ENCODE assay signal across 13 cellular contexts in the genomic region with DNA sequence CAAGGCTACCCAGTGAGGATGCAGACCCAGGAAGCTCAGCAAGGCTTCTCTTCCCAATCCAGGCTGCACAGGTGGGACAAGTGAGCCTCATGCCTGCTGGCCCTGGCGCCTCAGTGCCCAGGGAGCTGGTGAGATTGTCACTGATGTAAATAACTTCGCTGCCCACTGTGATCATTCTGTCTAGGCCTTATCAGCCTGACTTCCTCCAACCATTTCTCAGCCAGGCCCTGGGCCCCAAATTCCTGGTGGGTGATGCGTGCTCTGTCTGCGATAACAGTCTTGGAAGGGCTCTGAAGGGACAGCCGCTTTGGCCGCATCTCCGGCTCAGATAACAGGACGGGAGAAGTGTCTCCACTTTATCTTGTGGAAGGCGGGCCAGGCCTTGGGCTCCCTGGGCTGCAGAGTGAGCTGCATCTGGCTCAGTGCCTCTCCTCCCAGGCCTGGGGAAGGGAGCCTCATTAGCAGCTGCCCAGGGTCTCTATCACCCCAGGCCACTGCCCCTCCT. TPM values are rescaled to one million over a fixed set of nuclear protein-coding genes. Genes with fewer than 3 reads are reported as not detected.
DNase-seq lines count a peak whose midpoint lies in the region; ATAC-seq, FAIRE-seq and TF ChIP-seq lines count a peak whose summit lies in the region.
"Had no signal": no experiment of that assay in that cellular context is flagged by ENCODE, and none has a peak within 500 bp of the region (broad histone marks: within the 10 kb centered on the region; RNA-seq: fewer than 3 reads in every experiment).

No MANE protein-coding gene starts in this region.

- DNase-seq in A549 (ENCODE audit: low read depth in 1 of 2, low spot score in 1 of 2) (peak in 1 of 2 experiments; percentile 35), M059J (ENCODE audit: low read depth) (peak; percentile 62), choroid plexus epithelial cell (ENCODE audit: low read depth) (peak; percentile 33), lower lobe of right lung (no peak), D341Med (ENCODE audit: low spot score) (no peak)
- no peak for DNase-seq in stimulated activated naive CD4-positive, alpha-beta T cell (lab: John Stamatoyannopoulos, UW)
- no peak for DNase-seq in activated CD8-positive, alpha-beta T cell treated with anti-CD3 and anti-CD28 coated beads for 36 hours
- DNase-seq: activated CD4-positive, alpha-beta T cell treated with anti-CD3 and anti-CD28 coated beads, Interleukin-2, amount 50 U/mL, for 1 hour; activated naive CD4-positive, alpha-beta T cell treated with anti-CD3 and anti-CD28 coated beads for 36 hours; GDM1 had no signal

- TF ChIP-seq CTCF in A549 (IDR thresholded peaks at IDR 0.05) (no peak), choroid plexus epithelial cell (conservative IDR thresholded peaks at IDR 0.05; ENCODE audit: low read depth, low read length) (no peak), lower lobe of right lung (IDR thresholded peaks at IDR 0.05) (no peak)
- TF ChIP-seq CTCF in activated CD8-positive, alpha-beta T cell treated with anti-CD3 and anti-CD28 coated beads for 36 hours (IDR thresholded peaks at IDR 0.05) = no peak

- no peak for FAIRE-seq in A549 (lab: Jason Lieb, UNC)

- H3K9me3 Mint-ChIP-seq in activated CD8-positive, alpha-beta T cell treated with anti-CD3 and anti-CD28 coated beads for 36 hours = peaks cover 6% of the 10 kb centered on the region
- H3K9me3 Mint-ChIP-seq: stimulated activated memory B cell treated with anti-CD40 and anti-IgM and Interleukin-4, amounts not matched to agents 10 μg/mL and 1 μg/mL and 100 μg/mL, for 72 hours had no signal

- no peak overlapping the region for H3K4me3 Mint-ChIP-seq in activated CD8-positive, alpha-beta T cell treated with anti-CD3 and anti-CD28 coated beads for 36 hours
- H3K4me3 Mint-ChIP-seq: activated naive CD4-positive, alpha-beta T cell treated with anti-CD3 and anti-CD28 coated beads for 36 hours; stimulated activated memory B cell treated with anti-CD40 and anti-IgM and Interleukin-4, amounts not matched to agents 10 μg/mL and 1 μg/mL and 100 μg/mL, for 72 hours had no signal

- H3K4me3 ChIP-seq in A549 (no peak overlapping the region), choroid plexus epithelial cell (ENCODE audit: low read depth, low read length) (no peak overlapping the region), lower lobe of right lung (no peak overlapping the region)

- WGBS in A549 (ENCODE audit: missing lambda C conversion rate) = 79% methylated on average over 8 of the region's 9 CpGs

- peaks cover 6% of the 10 kb centered on the region for H3K36me3 Mint-ChIP-seq in activated CD8-positive, alpha-beta T cell treated with anti-CD3 and anti-CD28 coated beads for 36 hours (ENCODE audit: low read depth)
- H3K36me3 Mint-ChIP-seq: stimulated activated memory B cell treated with anti-CD40 and anti-IgM and Interleukin-4, amounts not matched to agents 10 μg/mL and 1 μg/mL and 100 μg/mL, for 72 hours had no signal

- H3K4me1 ChIP-seq in A549 (peaks cover 45% of the 10 kb centered on the region), lower lobe of right lung (peaks cover 10% of the 10 kb centered on the region)

- intact Hi-C loops in lower lobe of right lung (cut with DNase I) = no loop called here
- intact Hi-C loops in activated CD8-positive, alpha-beta T cell treated with anti-CD3 and anti-CD28 coated beads for 36 hours (cut with micrococcal nuclease) = no loop called here

- H3K4me2 ChIP-seq in A549 = no peak overlapping the region; the same call in 2 of the 3 replicates

- H3K27ac Mint-ChIP-seq in activated CD8-positive, alpha-beta T cell treated with anti-CD3 and anti-CD28 coated beads for 36 hours = no peak overlapping the region
- H3K27ac Mint-ChIP-seq: activated naive CD4-positive, alpha-beta T cell treated with anti-CD3 and anti-CD28 coated beads for 36 hours; stimulated activated memory B cell treated with anti-CD40 and anti-IgM and Interleukin-4, amounts not matched to agents 10 μg/mL and 1 μg/mL and 100 μg/mL, for 72 hours had no signal

- peaks cover 43% of the 10 kb centered on the region for H3K4me1 Mint-ChIP-seq in activated CD8-positive, alpha-beta T cell treated with anti-CD3 and anti-CD28 coated beads for 36 hours (ENCODE audit: low read depth)

- no peak for TF ChIP-seq EP300 in A549 (IDR thresholded peaks at IDR 0.05)

- H3K36me3 ChIP-seq in lower lobe of right lung = no peaks in the 10 kb centered on the region

- H3K27me3 ChIP-seq in lower lobe of right lung (ENCODE audit: low read depth) = peaks cover 25% of the 10 kb centered on the region

- H3K27ac ChIP-seq in A549 (peak overlapping the region; percentile 19 to 86; a peak in 3 of 6 replicates), lower lobe of right lung (peak overlapping the region; percentile 56)

- no peak for TF ChIP-seq POLR2A in A549 (IDR thresholded peaks at IDR 0.05; ENCODE audit: low read length)

- POLR2A ChIA-PET in A549 (lab: Yijun Ruan, JAX) = no interaction called here
- POLR2A ChIA-PET in activated CD8-positive, alpha-beta T cell treated with anti-CD3 and anti-CD28 coated beads for 36 hours (lab: Charles Lee) = interaction anchor here (1.0 to 2.0 kb wide), 2 partner anchors 13 kb away, joined by 4 to 7 read pairs; no protein-coding TSS in a partner anchor

- H3K27me3 Mint-ChIP-seq in activated CD8-positive, alpha-beta T cell treated with anti-CD3 and anti-CD28 coated beads for 36 hours = peaks cover 23% of the 10 kb centered on the region

- H3K9me3 ChIP-seq in A549 (peaks cover 4% of the 10 kb centered on the region; the same call in 2 of the 3 replicates), lower lobe of right lung (peaks cover under 1% of the 10 kb centered on the region)

- peak in 1 of 2 experiments; percentile 24; a peak in 2 of 6 replicates for ATAC-seq in A549
- no peak for ATAC-seq in lower lobe of right lung
- no peak for ATAC-seq in GM18868 (IDR thresholded peaks at IDR 0.05; ENCODE audit: unreplicated experiment)
- no peak for ATAC-seq in activated CD8-positive, alpha-beta T cell treated with anti-CD3 and anti-CD28 coated beads for 36 hours
- ATAC-seq: stimulated activated memory B cell treated with anti-CD40 and anti-IgM and Interleukin-4, amounts not matched to agents 10 μg/mL and 1 μg/mL and 100 μg/mL, for 72 hours had no signal

- CTCF ChIA-PET in A549 (lab: Yijun Ruan, JAX) = interaction anchor here (1.0 to 2.6 kb wide), 7 partner anchors 12 to 103 kb away, joined by 3 to 12 read pairs (median 4); no protein-coding TSS in a partner anchor
- CTCF ChIA-PET in activated CD8-positive, alpha-beta T cell treated with anti-CD3 and anti-CD28 coated beads for 36 hours (lab: Charles Lee) = interaction anchor here (1.2 kb wide), 1 partner anchor 333 kb away, joined by 3 read pairs; the partner anchor contains the start of gene WNT7A

- TF ChIP-seq RAD21 in A549 (conservative IDR thresholded peaks at IDR 0.05 in 1 of 2, IDR thresholded peaks at IDR 0.05 in 1 of 2) = no peak

TF ChIP-seq in A549, 52 proteins besides CTCF, POLR2A, EP300 and RAD21:
- TF ChIP-seq, protein P1, sequence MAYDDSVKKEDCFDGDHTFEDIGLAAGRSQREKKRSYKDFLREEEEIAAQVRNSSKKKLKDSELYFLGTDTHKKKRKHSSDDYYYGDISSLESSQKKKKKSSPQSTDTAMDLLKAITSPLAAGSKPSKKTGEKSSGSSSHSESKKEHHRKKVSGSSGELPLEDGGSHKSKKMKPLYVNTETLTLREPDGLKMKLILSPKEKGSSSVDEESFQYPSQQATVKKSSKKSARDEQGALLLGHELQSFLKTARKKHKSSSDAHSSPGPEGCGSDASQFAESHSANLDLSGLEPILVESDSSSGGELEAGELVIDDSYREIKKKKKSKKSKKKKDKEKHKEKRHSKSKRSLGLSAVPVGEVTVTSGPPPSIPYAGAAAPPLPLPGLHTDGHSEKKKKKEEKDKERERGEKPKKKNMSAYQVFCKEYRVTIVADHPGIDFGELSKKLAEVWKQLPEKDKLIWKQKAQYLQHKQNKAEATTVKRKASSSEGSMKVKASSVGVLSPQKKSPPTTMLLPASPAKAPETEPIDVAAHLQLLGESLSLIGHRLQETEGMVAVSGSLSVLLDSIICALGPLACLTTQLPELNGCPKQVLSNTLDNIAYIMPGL (CRISPR knock-in tag; IDR thresholded peaks at IDR 0.05; ENCODE audit: borderline replicate concordance) = no peak
- TF ChIP-seq PHF8 (IDR thresholded peaks at IDR 0.05; ENCODE audit: borderline replicate concordance, low read depth) = no peak
- no peak for TF ChIP-seq RFX5 (IDR thresholded peaks at IDR 0.05)
- TF ChIP-seq KDM1A (IDR thresholded peaks at IDR 0.05; ENCODE audit: low read depth) = no peak
- no peak for TF ChIP-seq KDM5A (IDR thresholded peaks at IDR 0.05)
- TF ChIP-seq HES2 (IDR thresholded peaks at IDR 0.05) = no peak
- TF ChIP-seq TFCP2L1 (CRISPR knock-in tag; IDR thresholded peaks at IDR 0.05) = no peak

RNA-seq across cellular contexts. Expression of gene FBLN2, which starts 2.2 kb away (rescaled TPM):
- polyA plus RNA-seq in A549 (2011; rRNA removed) (1.1 and 1.3 TPM in 2 replicates), A549 (2017; fragmentation: RNase III; extraction: RNeasy Plus Mini Kit Qiagen cat#74134 plus additional on column Dnase treatment) (1.6 to 2.7 TPM (median 2.6 TPM) in 3 replicates)
- polyA plus RNA-seq in A549 (2012; cell fraction: cytosol; rRNA removed) = 1.7 and 2.7 TPM in 2 replicates
- polyA plus RNA-seq in A549 (2012; cell fraction: nucleus; rRNA removed) = 5.7 and 7.7 TPM in 2 replicates
- polyA minus RNA-seq in A549 (2011; rRNA and poly(A)+ RNA removed) = 0.74 and 1.2 TPM in 2 replicates
- total RNA-seq in M059J (2014; rRNA removed; shearing (Covaris generic)) = 0.30 and 1.2 TPM in 2 replicates
- total RNA-seq in lower lobe of right lung = 40.8 TPM
- 10 to 100 TPM in 1 of 2 experiments, 1 to 10 TPM in 1; 8.4 to 13.7 TPM for total RNA-seq in activated CD8-positive, alpha-beta T cell treated with anti-CD3 and anti-CD28 coated beads for 36 hours
- total RNA-seq: activated naive CD4-positive, alpha-beta T cell treated with anti-CD3 and anti-CD28 coated beads for 36 hours; MCF 10A had no signal

Comparison
In these comparisons a context has a peak if more than half of its experiments do, and no peak if none do; other contexts are left out.
1. DNase-seq: peak in M059J (single experiment) and choroid plexus epithelial cell (single experiment); none in lower lobe of right lung (single experiment), stimulated activated naive CD4-positive, alpha-beta T cell (0 of 6), D341Med (single experiment) and activated CD8-positive, alpha-beta T cell treated with anti-CD3 and anti-CD28 coated beads for 36 hours (single experiment).